ENCODE assay signal across 16 cellular contexts in genomic region chr13:30762643-30763042, GRCh38. TPM values are rescaled to one million over a fixed set of nuclear protein-coding genes. Genes with fewer than 3 reads are reported as not detected.
A peak's percentile ranks its signal among the peaks of the same experiment; 100 is the strongest.
DNase-seq lines count a peak whose midpoint lies in the region; ATAC-seq and TF ChIP-seq lines count a peak whose summit lies in the region.
"Had no signal": no experiment of that assay in that cellular context is flagged by ENCODE, and none has a peak within 500 bp of the region (broad histone marks: within the 10 kb centered on the region; RNA-seq: fewer than 3 reads in every experiment).

No MANE protein-coding gene starts in this region.

- H3K36me3 Mint-ChIP-seq in activated CD8-positive, alpha-beta memory T cell treated with anti-CD3 and anti-CD28 coated beads, Interleukin-2, amount 10 ng/mL, durations not matched to agents 7 days and 5 days = peaks cover 77% of the 10 kb centered on the region

- peaks cover 28% of the 10 kb centered on the region for H3K4me1 ChIP-seq in SJSA1 (replicated peaks)
- peaks cover 16 to 17% of the 10 kb centered on the region in 2 experiments for H3K4me1 ChIP-seq in neutrophil (ENCODE audit: control insufficient read depth in 1 of 2, insufficient read depth in 1 of 2, low read depth in 1 of 2, low read length in 1 of 2)
- H3K4me1 ChIP-seq: HAP-1 had no signal

- H3K9me3 ChIP-seq in SJSA1 (replicated peaks) = no peaks in the 10 kb centered on the region
- no peaks in the 10 kb centered on the region for H3K9me3 ChIP-seq in neutrophil
- H3K9me3 ChIP-seq: Caco-2, HAP-1 had no signal

- H3K27me3 ChIP-seq in SJSA1 (replicated peaks) (no peaks in the 10 kb centered on the region), neutrophil (no peaks in the 10 kb centered on the region)

- no peaks in the 10 kb centered on the region for H3K9me3 Mint-ChIP-seq in activated CD8-positive, alpha-beta memory T cell treated with anti-CD3 and anti-CD28 coated beads, Interleukin-2, amount 10 ng/mL, durations not matched to agents 7 days and 5 days (ENCODE audit: low read depth)
- H3K9me3 Mint-ChIP-seq: CD14-positive monocyte; CD8-positive, alpha-beta T cell had no signal

- H3K4me1 Mint-ChIP-seq in activated CD8-positive, alpha-beta memory T cell treated with anti-CD3 and anti-CD28 coated beads, Interleukin-2, amount 10 ng/mL, durations not matched to agents 7 days and 5 days = peaks cover 47% of the 10 kb centered on the region

- CTCF ChIA-PET in activated CD8-positive, alpha-beta memory T cell treated with anti-CD3 and anti-CD28 coated beads, Interleukin-2, amount 10 ng/mL, durations not matched to agents 7 days and 5 days (lab: Charles Lee) = no interaction called here

- TF ChIP-seq CTCF in fibroblast of mammary gland (conservative IDR thresholded peaks at IDR 0.05; ENCODE audit: control insufficient read depth, insufficient read depth, low read depth, low read length) (no peak), neutrophil (IDR thresholded peaks at IDR 0.05) (no peak)

- H3K27ac Mint-ChIP-seq in activated CD8-positive, alpha-beta memory T cell treated with anti-CD3 and anti-CD28 coated beads, Interleukin-2, amount 10 ng/mL, durations not matched to agents 7 days and 5 days = peak overlapping the region; percentile 8
- H3K27ac Mint-ChIP-seq: CD8-positive, alpha-beta T cell had no signal

- no peak overlapping the region for H3K4me3 Mint-ChIP-seq in activated CD8-positive, alpha-beta memory T cell treated with anti-CD3 and anti-CD28 coated beads, Interleukin-2, amount 10 ng/mL, durations not matched to agents 7 days and 5 days
- H3K4me3 Mint-ChIP-seq: CD14-positive monocyte; CD8-positive, alpha-beta T cell had no signal

- no peak for DNase-seq in activated CD8-positive, alpha-beta memory T cell treated with anti-CD3 and anti-CD28 coated beads, Interleukin-2, amount 10 ng/mL, durations not matched to agents 7 days and 5 days
- no peak for DNase-seq in activated CD8-positive, alpha-beta memory T cell treated with anti-CD3 and anti-CD28 coated beads, Interleukin-2, amount 50 U/mL, for 48 hours
- peak; percentile 43 to 53 for DNase-seq in SJSA1 (ENCODE audit: low read depth in 1 of 2, low spot score in 2 of 2)
- peak; percentile 36 for DNase-seq in fibroblast of mammary gland (ENCODE audit: low read depth)
- no peak for DNase-seq in NCI-H2171 treated with DMSO at 0.1 percent for 48 hours (lab: John Stamatoyannopoulos, UW)
- no peak for DNase-seq in iPS-NIHi7 (ENCODE audit: extremely low spot score)
- DNase-seq in COLO829 (ENCODE audit: low spot score) = no peak
- DNase-seq: Caco-2; CD8-positive, alpha-beta T cell; DND-41 had no signal

- no peaks in the 10 kb centered on the region for H3K27me3 Mint-ChIP-seq in activated CD8-positive, alpha-beta memory T cell treated with anti-CD3 and anti-CD28 coated beads, Interleukin-2, amount 10 ng/mL, durations not matched to agents 7 days and 5 days

- H3K4me3 ChIP-seq in SJSA1 = no peak overlapping the region
- no peak overlapping the region for H3K4me3 ChIP-seq in fibroblast of mammary gland (ENCODE audit: control insufficient read depth, low read depth, low read length)
- no peak overlapping the region for H3K4me3 ChIP-seq in neutrophil (ENCODE audit: low read depth in 1 of 2, low read length in 1 of 2)
- H3K4me3 ChIP-seq: HAP-1 had no signal

- no peak for ATAC-seq in activated CD8-positive, alpha-beta memory T cell treated with anti-CD3 and anti-CD28 coated beads, Interleukin-2, amount 10 ng/mL, durations not matched to agents 7 days and 5 days
- ATAC-seq: CD8-positive, alpha-beta T cell had no signal

- H3K36me3 ChIP-seq in SJSA1 (no peaks in the 10 kb centered on the region), neutrophil (peaks cover 94% of the 10 kb centered on the region)
- H3K36me3 ChIP-seq: HAP-1 had no signal

- H3K27ac ChIP-seq in SJSA1 = no peak overlapping the region
- peak overlapping the region; percentile 58 for H3K27ac ChIP-seq in neutrophil
- H3K27ac ChIP-seq: 22Rv1 had no signal

RNA-seq across cellular contexts. Expression of gene ALOX5AP, which starts 27.3 kb away (rescaled TPM):
- total RNA-seq in activated CD8-positive, alpha-beta memory T cell treated with anti-CD3 and anti-CD28 coated beads, Interleukin-2, amount 10 ng/mL, durations not matched to agents 7 days and 5 days = 100 to 1,000 TPM; 184 to 220 TPM
- 1.1 and 1.6 TPM in 2 replicates for total RNA-seq in SJSA1 (2014; rRNA removed; shearing (Covaris generic))
- total RNA-seq: A673, H1 had no signal

Comparison
In these comparisons a context has a peak if more than half of its experiments do, and no peak if none do; other contexts are left out.
1. DNase-seq: peak in SJSA1 (2 of 2) and fibroblast of mammary gland (single experiment); none in activated CD8-positive, alpha-beta memory T cell treated with anti-CD3 and anti-CD28 coated beads, Interleukin-2, amount 10 ng/mL, durations not matched to agents 7 days and 5 days (single experiment), activated CD8-positive, alpha-beta memory T cell treated with anti-CD3 and anti-CD28 coated beads, Interleukin-2, amount 50 U/mL, for 48 hours (single experiment), NCI-H2171 treated with DMSO at 0.1 percent for 48 hours (single experiment), iPS-NIHi7 (single experiment) and COLO829 (single experiment).
2. RNA of gene ALOX5AP, which starts 27.3 kb away (total RNA-seq): 184 to 220 TPM in activated CD8-positive, alpha-beta memory T cell treated with anti-CD3 and anti-CD28 coated beads, Interleukin-2, amount 10 ng/mL, durations not matched to agents 7 days and 5 days; 1.1 to 1.6 TPM in SJSA1; every median in the first group is over 10 times any median in the second.